ENCODE assay signal across 1 cellular context in the genomic region with DNA sequence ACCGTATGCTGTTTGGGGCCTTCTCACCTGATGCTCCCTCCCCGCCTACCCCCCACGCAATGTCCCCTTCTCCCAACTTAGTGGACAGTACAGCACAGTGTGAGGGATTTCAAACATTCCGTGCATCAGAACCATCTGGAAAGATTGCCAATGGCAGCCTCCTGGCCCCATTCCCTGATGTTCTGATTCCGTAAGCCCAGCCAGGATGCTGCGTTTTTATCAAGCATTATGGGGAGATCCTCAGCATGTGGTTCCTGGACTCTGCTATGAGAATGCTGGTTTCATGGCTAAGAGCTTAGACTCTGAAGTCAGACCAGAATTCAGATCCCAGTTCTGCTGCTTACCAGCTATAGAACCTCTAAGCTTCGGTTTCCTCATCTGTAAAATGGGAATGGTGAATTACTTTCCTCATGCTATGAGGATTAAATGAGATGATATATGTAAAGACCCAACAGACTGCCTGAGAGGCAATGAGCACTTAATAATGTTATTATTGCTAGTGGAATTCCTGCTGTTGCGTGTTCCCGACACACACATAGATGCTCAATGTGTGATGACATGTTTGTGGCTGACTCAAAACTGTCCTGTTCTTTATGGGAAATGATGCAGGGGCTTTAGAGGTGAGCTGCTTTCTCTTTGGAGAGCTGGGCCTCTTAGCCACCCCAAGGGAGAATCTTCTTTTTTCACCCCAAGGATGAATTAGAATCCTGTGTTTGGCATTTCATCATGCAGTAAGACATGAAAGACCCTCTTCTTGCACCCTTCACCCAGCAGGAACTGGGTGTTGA.
TF ChIP-seq lines count a peak whose summit lies in the region.

No MANE protein-coding gene starts in this region.

TF ChIP-seq in GM12878, 131 proteins besides CTCF, POLR2A, EP300 and RAD21:
- TF ChIP-seq MYC (IDR thresholded peaks at IDR 0.05; ENCODE audit: insufficient read depth, insufficient read length, insufficient replicate concordance, low read length, severe bottlenecking), result no peak
- TF ChIP-seq CREM (IDR thresholded peaks at IDR 0.05; ENCODE audit: low read depth), result peak; percentile 36; the same call in 1 of the 2 replicates
- TF ChIP-seq IKZF2 (IDR thresholded peaks at IDR 0.05), result peak; percentile 12 to 34; a peak in 1 of 4 replicates
- TF ChIP-seq, protein P1, sequence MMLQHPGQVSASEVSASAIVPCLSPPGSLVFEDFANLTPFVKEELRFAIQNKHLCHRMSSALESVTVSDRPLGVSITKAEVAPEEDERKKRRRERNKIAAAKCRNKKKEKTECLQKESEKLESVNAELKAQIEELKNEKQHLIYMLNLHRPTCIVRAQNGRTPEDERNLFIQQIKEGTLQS (IDR thresholded peaks at IDR 0.05; ENCODE audit: borderline replicate concordance, extremely low read depth, low read depth, low read length), result no peak
- peak; percentile 71; the same call in 1 of the 2 replicates for TF ChIP-seq EED (IDR thresholded peaks at IDR 0.05; ENCODE audit: low read depth)
- peak; percentile 77 for TF ChIP-seq JUNB (IDR thresholded peaks at IDR 0.05)
- TF ChIP-seq RUNX3 (IDR thresholded peaks at IDR 0.05; ENCODE audit: low read length), result 0 out of 2 replicates have a peak, but pooled peaks have one; percentile 23
